ENCODE assay signal across 19 cellular contexts in the genomic region with DNA sequence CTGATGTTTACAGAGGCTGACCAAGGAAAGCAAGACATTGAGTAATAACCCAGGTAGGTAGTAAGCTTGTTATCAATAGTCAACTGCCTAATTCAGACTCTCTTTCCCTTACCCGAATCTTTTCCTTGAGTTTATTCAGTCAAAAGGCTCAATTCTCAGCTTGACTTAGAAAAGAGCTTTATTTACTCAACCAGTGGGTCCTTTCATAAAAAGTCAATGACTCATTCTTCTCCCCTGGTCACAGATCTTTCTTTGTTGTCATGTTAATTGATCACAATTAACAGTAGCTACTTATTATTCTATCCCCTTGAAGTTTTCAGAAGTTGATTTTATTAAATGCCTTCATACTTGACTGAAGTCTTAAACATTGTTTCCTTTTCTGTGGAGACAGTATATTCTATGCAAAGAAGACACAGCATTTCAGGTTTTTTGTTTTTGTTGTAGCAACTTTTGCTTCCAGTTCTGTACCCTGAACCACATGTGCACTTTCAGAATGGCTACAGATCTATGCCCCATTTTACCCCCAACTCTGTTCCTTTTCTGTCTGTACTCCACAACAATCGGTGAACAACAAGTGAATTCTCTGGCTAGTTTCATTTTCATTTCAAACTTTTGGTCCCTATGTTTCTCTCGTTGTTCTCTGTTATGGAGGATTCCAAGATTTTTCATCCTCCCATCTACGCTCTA.
DNase-seq lines count a peak whose midpoint lies in the region; ATAC-seq and TF ChIP-seq lines count a peak whose summit lies in the region.
"Had no signal": no experiment of that assay in that cellular context is flagged by ENCODE, and none has a peak within 500 bp of the region (broad histone marks: within the 10 kb centered on the region; RNA-seq: fewer than 3 reads in every experiment).

No MANE protein-coding gene starts in this region.

- H3K4me2 ChIP-seq in IMR-90 (ENCODE audit: low read depth, low read length): peak overlapping the region; percentile 71; the same call in 1 of the 2 replicates
- peak overlapping the region; percentile 32 for H3K4me2 ChIP-seq in fibroblast of lung (ENCODE audit: extremely low read depth, insufficient read depth, low read length)
- H3K4me2 ChIP-seq: BLaER1 treated with 17β-estradiol and CSF1 and Interleukin-3, amounts not matched to agents 10 nM and 100 nM had no signal

- peaks cover 16 to 50% of the 10 kb centered on the region in 2 experiments for H3K79me1 ChIP-seq in IMR-90 (ENCODE audit: low read depth in 1 of 2, low read length in 2 of 2)

- no peak overlapping the region for H4K5ac ChIP-seq in IMR-90 (ENCODE audit: low read depth, low read length)

- no peak overlapping the region for H2AK9ac ChIP-seq in IMR-90 (replicated peaks; ENCODE audit: low read depth, low read length, poor library complexity)

- H2AFZ ChIP-seq in IMR-90 (replicated peaks; ENCODE audit: low read length, poor library complexity) (no peak overlapping the region), fibroblast of lung (ENCODE audit: low read length) (no peak overlapping the region)

- 0 out of 2 replicates have a peak overlapping the region, but pooled peaks have one; percentile 21 for H3K18ac ChIP-seq in IMR-90 (ENCODE audit: low read depth, low read length)

- H3K9ac ChIP-seq in IMR-90 (ENCODE audit: low read depth, low read length) (no peak overlapping the region), fibroblast of lung (ENCODE audit: insufficient read depth, low read length) (no peak overlapping the region)
- H3K9ac ChIP-seq: BLaER1 treated with 17β-estradiol and CSF1 and Interleukin-3, amounts not matched to agents 10 nM and 100 nM had no signal

- H3K79me2 ChIP-seq in fibroblast of lung (ENCODE audit: control insufficient read depth, insufficient read depth, low read length): no peaks in the 10 kb centered on the region

- no peak for TF ChIP-seq RAD21 in IMR-90 (IDR thresholded peaks at IDR 0.05; ENCODE audit: low read length)

- dilution Hi-C loops in IMR-90 (cut with HindIII; ENCODE audit: low sequenced_read_pairs, unreplicated experiment): no loop called here

- H2BK15ac ChIP-seq in IMR-90 (ENCODE audit: low read depth, low read length): no peak overlapping the region

- no peak overlapping the region for H4K8ac ChIP-seq in IMR-90 (ENCODE audit: low read depth in 2 of 2, low read length in 2 of 2)

- H3K9me3 ChIP-seq in IMR-90 (ENCODE audit: control insufficient read depth, insufficient read depth, low read length) (no peaks in the 10 kb centered on the region), fibroblast of lung (ENCODE audit: control insufficient read depth, insufficient read depth, low read depth, low read length) (no peaks in the 10 kb centered on the region)
- H3K9me3 ChIP-seq: BLaER1 treated with 17β-estradiol and CSF1 and Interleukin-3, amounts not matched to agents 10 nM and 100 nM; sigmoid colon had no signal

- ATAC-seq in GM18870 (IDR thresholded peaks at IDR 0.05; ENCODE audit: unreplicated experiment) (peak; percentile 57), IMR-90 (ENCODE audit: low read depth) (no peak; the same call in 1 of the 2 replicates), GM21367 (IDR thresholded peaks at IDR 0.05; ENCODE audit: unreplicated experiment) (no peak)
- ATAC-seq: activated CD8-positive, alpha-beta memory T cell treated with anti-CD3 and anti-CD28 coated beads, Interleukin-2, amount 10 ng/mL, durations not matched to agents 7 days and 5 days; natural killer cell; stimulated activated effector memory CD8-positive, alpha-beta T cell treated with anti-CD3 and anti-CD28 coated beads, Interleukin-12 subunit alpha, Interleukin-12 subunit beta, amount 100 ng/mL, for 72 hours had no signal

- DNase-seq in IMR-90 (peak; percentile 4), fibroblast of lung (ENCODE audit: low read depth in 2 of 2) (no peak), pons (ENCODE audit: low spot score) (peak; percentile 88), occipital lobe (lab: John Stamatoyannopoulos, UW) (no peak), NCI-H526 treated with DMSO at 0.1 percent for 48 hours (lab: John Stamatoyannopoulos, UW) (no peak), GM03348 (ENCODE audit: low spot score) (no peak)
- DNase-seq: activated CD8-positive, alpha-beta memory T cell treated with anti-CD3 and anti-CD28 coated beads, Interleukin-2, amount 10 ng/mL, durations not matched to agents 7 days and 5 days; activated naive CD4-positive, alpha-beta T cell treated with Interleukin-2 at 50 U/mL for 16 hours; natural killer cell; NCI-H187; sigmoid colon; stimulated activated CD4-positive, alpha-beta T cell treated with anti-CD3 and anti-CD28 coated beads, Interleukin-4, amount 100 ng/mL, for 24 hours had no signal

- 0 out of 2 replicates have a peak overlapping the region, but pooled peaks have one; percentile 16 for H3K23ac ChIP-seq in IMR-90 (ENCODE audit: low read depth, low read length)

- peaks cover 1% of the 10 kb centered on the region; the same call in 1 of the 2 replicates for H3K4me1 ChIP-seq in IMR-90 (ENCODE audit: control insufficient read depth, insufficient read depth, low read length)
- H3K4me1 ChIP-seq in fibroblast of lung (ENCODE audit: control insufficient read depth, extremely low read depth, insufficient read depth, low read length): no peaks in the 10 kb centered on the region
- H3K4me1 ChIP-seq: sigmoid colon had no signal

- in situ Hi-C loops in IMR-90 (cut with MboI; ENCODE audit: low sequenced_read_pairs): no loop called here

- no peak for TF ChIP-seq POLR2A in IMR-90 (IDR thresholded peaks at IDR 0.05; ENCODE audit: low read depth, low read length)

- H3K56ac ChIP-seq in IMR-90 (ENCODE audit: extremely low read depth, insufficient read depth, low read length): no peak overlapping the region

- no peak overlapping the region for H2BK120ac ChIP-seq in IMR-90 (ENCODE audit: low read depth, low read length)

- H2AK5ac ChIP-seq in IMR-90 (ENCODE audit: low read depth, low read length): no peak overlapping the region

- POLR2A ChIA-PET in IMR-90 (lab: Charles Lee; ENCODE audit: unreplicated experiment): no interaction called here

- H3K27me3 ChIP-seq in IMR-90 (ENCODE audit: control insufficient read depth, insufficient read depth, low read length): no peaks in the 10 kb centered on the region
- H3K27me3 ChIP-seq in fibroblast of lung (ENCODE audit: control insufficient read depth, insufficient read depth, low read length): no peaks in the 10 kb centered on the region
- H3K27me3 ChIP-seq: BLaER1 treated with 17β-estradiol and CSF1 and Interleukin-3, amounts not matched to agents 10 nM and 100 nM; cardiac muscle cell; sigmoid colon had no signal

- H4K91ac ChIP-seq in IMR-90 (ENCODE audit: insufficient read depth, low read depth, low read length): no peak overlapping the region

- no CpG with 5 or more reads among the region's 4 CpGs for WGBS in IMR-90 (ENCODE audit: extremely low coverage in 2 of 2, insufficient read length in 1 of 2), 2 experiments

- intact Hi-C loops in IMR-90 (cut with micrococcal nuclease): no loop called here

- no peak for TF ChIP-seq CTCF in IMR-90 (conservative IDR thresholded peaks at IDR 0.05; ENCODE audit: low read depth, low read length)
- no peak for TF ChIP-seq CTCF in fibroblast of lung (conservative IDR thresholded peaks at IDR 0.05 in 1 of 2, IDR thresholded peaks at IDR 0.05 in 1 of 2; ENCODE audit: low read depth in 1 of 2, low read length in 2 of 2)

- H3K9me1 ChIP-seq in IMR-90 (ENCODE audit: insufficient read depth, low read length): peaks cover 7% of the 10 kb centered on the region

- H2BK5ac ChIP-seq in IMR-90 (ENCODE audit: low read depth, low read length, poor library complexity, severe bottlenecking): no peak overlapping the region

- H3K4me3 ChIP-seq in IMR-90 (ENCODE audit: insufficient read depth, low read depth, low read length) (no peak overlapping the region), fibroblast of lung (replicated peaks in 1 of 4; ENCODE audit: control extremely low read depth in 1 of 4, insufficient read depth in 1 of 4, low read depth in 3 of 4, low read length in 4 of 4) (peak overlapping the region in 2 of 4 experiments; percentile 4 to 31)
- H3K4me3 ChIP-seq: BLaER1 treated with 17β-estradiol and CSF1 and Interleukin-3, amounts not matched to agents 10 nM and 100 nM; cardiac muscle cell; sigmoid colon; SK-N-MC had no signal

- H3K4ac ChIP-seq in IMR-90 (ENCODE audit: low read depth, low read length): no peak overlapping the region

- CTCF ChIA-PET in IMR-90 (lab: Yijun Ruan, JAX): interaction anchor here (0.6 kb wide), 1 partner anchor 493 kb away, joined by 3 read pairs; no protein-coding TSS in a partner anchor

- no TSS peak for BruUV-seq in IMR-90 (replicated peaks; lab: Mats Ljungman, UMichigan)

- H3K14ac ChIP-seq in IMR-90 (replicated peaks; ENCODE audit: low read depth, low read length): no peak overlapping the region

- H2BK20ac ChIP-seq in IMR-90 (ENCODE audit: low read depth, low read length): no peak overlapping the region

- no peak overlapping the region for H3K27ac ChIP-seq in IMR-90 (ENCODE audit: insufficient read depth, low read length)
- H3K27ac ChIP-seq in fibroblast of lung (ENCODE audit: insufficient read depth, low read length): no peak overlapping the region
- H3K27ac ChIP-seq: BLaER1 treated with 17β-estradiol and CSF1 and Interleukin-3, amounts not matched to agents 10 nM and 100 nM; cardiac muscle cell; sigmoid colon; SK-N-MC; VCaP had no signal

- peaks cover 1% of the 10 kb centered on the region; the same call in 1 of the 2 replicates for H3K36me3 ChIP-seq in IMR-90 (ENCODE audit: control insufficient read depth, insufficient read depth, low read length)
- no peaks in the 10 kb centered on the region for H3K36me3 ChIP-seq in fibroblast of lung (ENCODE audit: control insufficient read depth, insufficient read depth, low read length)
- H3K36me3 ChIP-seq: BLaER1 treated with 17β-estradiol and CSF1 and Interleukin-3, amounts not matched to agents 10 nM and 100 nM; cardiac muscle cell; sigmoid colon had no signal

- H4K20me1 ChIP-seq in IMR-90 (ENCODE audit: insufficient read depth, low read length) (peaks cover 38% of the 10 kb centered on the region; the same call in 1 of the 2 replicates), fibroblast of lung (ENCODE audit: control insufficient read depth, extremely low read depth, insufficient read depth, low read length) (no peaks in the 10 kb centered on the region)
- H4K20me1 ChIP-seq: BLaER1 treated with 17β-estradiol and CSF1 and Interleukin-3, amounts not matched to agents 10 nM and 100 nM had no signal

TF ChIP-seq in IMR-90, 13 proteins besides CTCF, POLR2A, EP300 and RAD21 (continues in another document):
- no peak for TF ChIP-seq CEBPB (IDR thresholded peaks at IDR 0.05; ENCODE audit: low read depth, low read length)
- no peak for TF ChIP-seq MAZ (IDR thresholded peaks at IDR 0.05; ENCODE audit: borderline replicate concordance, low read depth, low read length)
- no peak for TF ChIP-seq BHLHE40 (IDR thresholded peaks at IDR 0.05; ENCODE audit: low read depth, low read length)
- TF ChIP-seq RCOR1 (IDR thresholded peaks at IDR 0.05; ENCODE audit: insufficient replicate concordance, low read length): no peak
- TF ChIP-seq FOS (IDR thresholded peaks at IDR 0.05; ENCODE audit: low read depth, low read length): no peak

Comparison
In these comparisons a context has a peak if more than half of its experiments do, and no peak if none do; other contexts are left out.
1. DNase-seq: peak in IMR-90 (single experiment) and pons (single experiment); none in fibroblast of lung (0 of 2), occipital lobe (single experiment), NCI-H526 treated with DMSO at 0.1 percent for 48 hours (single experiment) and GM03348 (single experiment).